In the genomic region with DNA sequence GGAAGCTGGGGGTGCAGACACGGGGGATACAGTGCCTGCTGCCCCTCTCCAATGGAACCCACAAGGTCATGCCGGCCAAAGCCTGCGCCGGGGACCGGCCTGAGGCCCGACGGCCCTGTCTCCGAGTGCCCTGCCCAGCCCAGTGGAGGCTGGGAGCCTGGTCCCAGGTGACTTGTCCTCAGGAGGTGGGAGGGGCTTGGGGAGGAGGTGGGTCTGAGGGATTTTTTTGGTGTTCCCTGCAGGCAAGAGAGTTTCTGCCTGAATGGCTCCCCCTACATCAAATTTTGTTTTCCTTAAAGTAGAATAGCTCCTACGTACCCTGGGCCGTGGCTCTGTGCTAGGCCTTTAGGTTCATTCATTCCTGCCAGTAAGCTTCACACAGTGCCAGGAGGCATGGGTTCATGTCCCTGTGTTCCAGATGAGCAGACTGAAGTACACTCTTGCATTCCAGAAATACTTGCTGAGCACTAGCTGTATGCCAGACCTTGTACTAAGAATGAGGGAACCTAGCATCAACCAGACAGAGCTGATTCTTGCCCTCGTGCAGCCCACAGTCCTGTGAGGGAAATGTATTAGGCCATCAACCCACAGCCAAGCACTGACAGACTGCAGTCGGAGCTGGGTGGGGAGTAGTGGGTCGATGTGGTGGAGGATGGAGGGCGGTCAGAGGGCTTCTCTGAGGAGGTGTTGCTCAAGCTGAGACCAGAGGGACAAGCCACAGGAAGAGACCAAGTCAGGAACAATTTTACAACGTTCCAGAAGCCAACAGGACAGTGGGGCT, we compare ENCODE assay signal across 1 cellular context.
TF ChIP-seq lines count a peak whose summit lies in the region.

No MANE protein-coding gene starts in this region.

TF ChIP-seq in HCT116, 20 proteins besides CTCF, POLR2A, EP300 and RAD21 (continued from another document):
- TF ChIP-seq, protein P1, sequence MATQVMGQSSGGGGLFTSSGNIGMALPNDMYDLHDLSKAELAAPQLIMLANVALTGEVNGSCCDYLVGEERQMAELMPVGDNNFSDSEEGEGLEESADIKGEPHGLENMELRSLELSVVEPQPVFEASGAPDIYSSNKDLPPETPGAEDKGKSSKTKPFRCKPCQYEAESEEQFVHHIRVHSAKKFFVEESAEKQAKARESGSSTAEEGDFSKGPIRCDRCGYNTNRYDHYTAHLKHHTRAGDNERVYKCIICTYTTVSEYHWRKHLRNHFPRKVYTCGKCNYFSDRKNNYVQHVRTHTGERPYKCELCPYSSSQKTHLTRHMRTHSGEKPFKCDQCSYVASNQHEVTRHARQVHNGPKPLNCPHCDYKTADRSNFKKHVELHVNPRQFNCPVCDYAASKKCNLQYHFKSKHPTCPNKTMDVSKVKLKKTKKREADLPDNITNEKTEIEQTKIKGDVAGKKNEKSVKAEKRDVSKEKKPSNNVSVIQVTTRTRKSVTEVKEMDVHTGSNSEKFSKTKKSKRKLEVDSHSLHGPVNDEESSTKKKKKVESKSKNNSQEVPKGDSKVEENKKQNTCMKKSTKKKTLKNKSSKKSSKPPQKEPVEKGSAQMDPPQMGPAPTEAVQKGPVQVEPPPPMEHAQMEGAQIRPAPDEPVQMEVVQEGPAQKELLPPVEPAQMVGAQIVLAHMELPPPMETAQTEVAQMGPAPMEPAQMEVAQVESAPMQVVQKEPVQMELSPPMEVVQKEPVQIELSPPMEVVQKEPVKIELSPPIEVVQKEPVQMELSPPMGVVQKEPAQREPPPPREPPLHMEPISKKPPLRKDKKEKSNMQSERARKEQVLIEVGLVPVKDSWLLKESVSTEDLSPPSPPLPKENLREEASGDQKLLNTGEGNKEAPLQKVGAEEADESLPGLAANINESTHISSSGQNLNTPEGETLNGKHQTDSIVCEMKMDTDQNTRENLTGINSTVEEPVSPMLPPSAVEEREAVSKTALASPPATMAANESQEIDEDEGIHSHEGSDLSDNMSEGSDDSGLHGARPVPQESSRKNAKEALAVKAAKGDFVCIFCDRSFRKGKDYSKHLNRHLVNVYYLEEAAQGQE (IDR thresholded peaks at IDR 0.05; ENCODE audit: low read depth), result no peak
- TF ChIP-seq, protein P2, sequence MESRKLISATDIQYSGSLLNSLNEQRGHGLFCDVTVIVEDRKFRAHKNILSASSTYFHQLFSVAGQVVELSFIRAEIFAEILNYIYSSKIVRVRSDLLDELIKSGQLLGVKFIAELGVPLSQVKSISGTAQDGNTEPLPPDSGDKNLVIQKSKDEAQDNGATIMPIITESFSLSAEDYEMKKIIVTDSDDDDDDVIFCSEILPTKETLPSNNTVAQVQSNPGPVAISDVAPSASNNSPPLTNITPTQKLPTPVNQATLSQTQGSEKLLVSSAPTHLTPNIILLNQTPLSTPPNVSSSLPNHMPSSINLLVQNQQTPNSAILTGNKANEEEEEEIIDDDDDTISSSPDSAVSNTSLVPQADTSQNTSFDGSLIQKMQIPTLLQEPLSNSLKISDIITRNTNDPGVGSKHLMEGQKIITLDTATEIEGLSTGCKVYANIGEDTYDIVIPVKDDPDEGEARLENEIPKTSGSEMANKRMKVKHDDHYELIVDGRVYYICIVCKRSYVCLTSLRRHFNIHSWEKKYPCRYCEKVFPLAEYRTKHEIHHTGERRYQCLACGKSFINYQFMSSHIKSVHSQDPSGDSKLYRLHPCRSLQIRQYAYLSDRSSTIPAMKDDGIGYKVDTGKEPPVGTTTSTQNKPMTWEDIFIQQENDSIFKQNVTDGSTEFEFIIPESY (IDR thresholded peaks at IDR 0.05; ENCODE audit: extremely low read depth, insufficient replicate concordance, low read length), result no peak
- TF ChIP-seq EZH2phosphoT487 (IDR thresholded peaks at IDR 0.05; ENCODE audit: borderline replicate concordance) (no peak), SIN3A (IDR thresholded peaks at IDR 0.05; ENCODE audit: low read depth) (no peak), MAX (IDR thresholded peaks at IDR 0.05) (no peak), ELF1 (IDR thresholded peaks at IDR 0.05; ENCODE audit: borderline replicate concordance, low read depth) (no peak), EZH2 (IDR thresholded peaks at IDR 0.05) (no peak)
